In the genomic region with DNA sequence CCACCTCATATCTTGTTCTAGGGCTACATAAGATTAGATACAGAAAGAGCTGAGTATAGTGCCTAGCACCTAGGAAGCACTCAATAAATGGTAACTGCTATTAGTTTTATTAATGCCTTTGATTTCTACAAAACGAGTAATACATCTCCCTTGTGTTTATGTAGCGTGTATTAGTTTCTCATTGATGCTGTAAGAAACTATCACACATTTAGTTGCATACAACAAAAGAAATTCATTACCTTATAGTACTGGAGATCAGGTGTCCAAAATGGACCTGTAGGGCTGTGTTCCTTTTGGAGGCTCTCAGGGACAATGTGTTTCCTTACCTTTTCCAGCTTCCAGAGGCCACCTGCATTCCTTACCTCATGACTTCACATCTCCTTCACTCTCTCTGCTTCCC, we compare ENCODE assay signal across 9 cellular contexts. TPM values are rescaled to one million over a fixed set of nuclear protein-coding genes. Genes with fewer than 3 reads are reported as not detected.
A peak's percentile ranks its signal among the peaks of the same experiment; 100 is the strongest.
DNase-seq lines count a peak whose midpoint lies in the region; ATAC-seq, FAIRE-seq and TF ChIP-seq lines count a peak whose summit lies in the region.
"Had no signal": no experiment of that assay in that cellular context is flagged by ENCODE, and none has a peak within 500 bp of the region (broad histone marks: within the 10 kb centered on the region; RNA-seq: fewer than 3 reads in every experiment).

No MANE protein-coding gene starts in this region.

- H3K4me1 ChIP-seq in CD8-positive, alpha-beta T cell (ENCODE audit: insufficient read depth, low read length): peaks cover 28% of the 10 kb centered on the region
- H3K4me1 ChIP-seq in KMS-11 (ENCODE audit: low read depth, poor library complexity, severe bottlenecking): peaks cover 36% of the 10 kb centered on the region

- no peak for FAIRE-seq in H54 (lab: Jason Lieb, UNC)

- no peak for TF ChIP-seq POLR2A in H54 (IDR thresholded peaks at IDR 0.05; ENCODE audit: low read depth, low read length)

- peak overlapping the region; percentile 85 for H3K27ac ChIP-seq in CD8-positive, alpha-beta T cell (ENCODE audit: low read depth, low read length)
- no peak overlapping the region for H3K27ac ChIP-seq in KMS-11
- no peak overlapping the region for H3K27ac ChIP-seq in neural cell (ENCODE audit: low read length)

- no peak for DNase-seq in CD8-positive, alpha-beta T cell
- no peak for DNase-seq in OCI-M1 (lab: John Stamatoyannopoulos, UW)
- no peak for DNase-seq in H54 (ENCODE audit: insufficient read length, low spot score)
- no peak for DNase-seq in GDM1 (lab: John Stamatoyannopoulos, UW)
- DNase-seq: foreskin melanocyte had no signal

- TF ChIP-seq RAD21 in neural cell (conservative IDR thresholded peaks at IDR 0.05): no peak

- H4K20me1 ChIP-seq in KMS-11 (ENCODE audit: insufficient read depth) (no peaks in the 10 kb centered on the region), neural cell (ENCODE audit: insufficient read depth) (no peaks in the 10 kb centered on the region)

- CTCF ChIA-PET in CD8-positive, alpha-beta T cell (lab: Charles Lee): interaction anchor here (0.7 kb wide), 1 partner anchor 1974 kb away, joined by 3 read pairs; no protein-coding TSS in a partner anchor

- H3K4me3 ChIP-seq in CD8-positive, alpha-beta T cell (ENCODE audit: low read depth, low read length): peak overlapping the region; percentile 75
- H3K4me3 ChIP-seq in KMS-11 (IDR thresholded peaks at IDR 0.05; ENCODE audit: insufficient read depth, low read depth, low read length): peak overlapping the region; percentile 98
- H3K4me3 ChIP-seq in neural cell (ENCODE audit: low read length): peak overlapping the region; percentile 95

- no peaks in the 10 kb centered on the region for H3K9me3 Mint-ChIP-seq in CD8-positive, alpha-beta T cell
- H3K9me3 Mint-ChIP-seq in dendritic cell treated with granulocyte-macrophage colony-stimulating factor and Interleukin-4, amounts not matched to agents 40 ng/mL and 50 ng/mL, for 4 days: no peaks in the 10 kb centered on the region

- no peak for TF ChIP-seq CTCF in CD8-positive, alpha-beta T cell (IDR thresholded peaks at IDR 0.05)
- TF ChIP-seq CTCF in KMS-11 (conservative IDR thresholded peaks at IDR 0.05; ENCODE audit: low read depth, low read length): no peak
- no peak for TF ChIP-seq CTCF in neural cell (IDR thresholded peaks at IDR 0.05; ENCODE audit: poor library complexity, severe bottlenecking)

- H3K4me3 Mint-ChIP-seq in CD8-positive, alpha-beta T cell: peak overlapping the region; percentile 97
- H3K4me3 Mint-ChIP-seq in dendritic cell treated with granulocyte-macrophage colony-stimulating factor and Interleukin-4, amounts not matched to agents 40 ng/mL and 50 ng/mL, for 4 days: peak overlapping the region; percentile 86

- H3K36me3 ChIP-seq in CD8-positive, alpha-beta T cell (ENCODE audit: insufficient read depth, low read length): no peaks in the 10 kb centered on the region
- no peaks in the 10 kb centered on the region for H3K36me3 ChIP-seq in KMS-11 (ENCODE audit: insufficient read depth)
- no peaks in the 10 kb centered on the region for H3K36me3 ChIP-seq in neural cell (ENCODE audit: insufficient read depth, low read length)

- H3K9me3 ChIP-seq in CD8-positive, alpha-beta T cell (ENCODE audit: low read length): no peaks in the 10 kb centered on the region
- no peaks in the 10 kb centered on the region for H3K9me3 ChIP-seq in neural cell (ENCODE audit: low read length)

- H3K9ac ChIP-seq in KMS-11: peak overlapping the region; percentile 91; the same call in 1 of the 2 replicates
- no peak overlapping the region for H3K9ac ChIP-seq in neural cell (ENCODE audit: low read length)

- no peaks in the 10 kb centered on the region for H3K27me3 ChIP-seq in CD8-positive, alpha-beta T cell (ENCODE audit: insufficient read depth, low read length)
- H3K27me3 ChIP-seq in KMS-11 (ENCODE audit: insufficient read depth, low read depth) (no peaks in the 10 kb centered on the region), neural cell (ENCODE audit: insufficient read depth, low read depth, low read length) (peaks cover 16% of the 10 kb centered on the region)

- TF ChIP-seq EP300 in neural cell (conservative IDR thresholded peaks at IDR 0.05; ENCODE audit: poor library complexity, severe bottlenecking): no peak

- no peaks in the 10 kb centered on the region for H3K27me3 Mint-ChIP-seq in CD8-positive, alpha-beta T cell (ENCODE audit: low read depth)
- H3K27me3 Mint-ChIP-seq in dendritic cell treated with granulocyte-macrophage colony-stimulating factor and Interleukin-4, amounts not matched to agents 40 ng/mL and 50 ng/mL, for 4 days: peaks cover 6% of the 10 kb centered on the region

- intact Hi-C loops in CD8-positive, alpha-beta T cell (cut with DNase I, micrococcal nuclease): loop anchor here (1.0 to 10.0 kb wide), 11 partner anchors 139 to 955 kb away; a partner anchor contains a TSS
- intact Hi-C loops in dendritic cell treated with granulocyte-macrophage colony-stimulating factor and Interleukin-4, amounts not matched to agents 40 ng/mL and 50 ng/mL, for 4 days (cut with micrococcal nuclease): loop anchor here (5.0 kb wide), 2 partner anchors 240 to 515 kb away; a partner anchor contains a TSS

- H3K4me1 Mint-ChIP-seq in CD8-positive, alpha-beta T cell (ENCODE audit: low read depth): peaks cover 48% of the 10 kb centered on the region
- H3K4me1 Mint-ChIP-seq in dendritic cell treated with granulocyte-macrophage colony-stimulating factor and Interleukin-4, amounts not matched to agents 40 ng/mL and 50 ng/mL, for 4 days (ENCODE audit: low read depth): peaks cover 41% of the 10 kb centered on the region

- H3K79me2 ChIP-seq in KMS-11 (ENCODE audit: insufficient read depth, low read depth) (no peaks in the 10 kb centered on the region), neural cell (replicated peaks; ENCODE audit: insufficient read depth, low read length) (no peaks in the 10 kb centered on the region)

- peak overlapping the region; percentile 90 for H3K27ac Mint-ChIP-seq in CD8-positive, alpha-beta T cell
- peak overlapping the region; percentile 89 for H3K27ac Mint-ChIP-seq in dendritic cell treated with granulocyte-macrophage colony-stimulating factor and Interleukin-4, amounts not matched to agents 40 ng/mL and 50 ng/mL, for 4 days

- no peaks in the 10 kb centered on the region for H3F3A ChIP-seq in neural cell (ENCODE audit: insufficient read depth, low read length, poor library complexity, severe bottlenecking)

- peaks cover 6% of the 10 kb centered on the region for H3K36me3 Mint-ChIP-seq in CD8-positive, alpha-beta T cell
- peaks cover 11% of the 10 kb centered on the region for H3K36me3 Mint-ChIP-seq in dendritic cell treated with granulocyte-macrophage colony-stimulating factor and Interleukin-4, amounts not matched to agents 40 ng/mL and 50 ng/mL, for 4 days (ENCODE audit: low read depth)

- no peak for ATAC-seq in CD8-positive, alpha-beta T cell
- no peak for ATAC-seq in HG03280 (IDR thresholded peaks at IDR 0.05; ENCODE audit: unreplicated experiment)

- POLR2A ChIA-PET in CD8-positive, alpha-beta T cell (lab: Charles Lee): interaction anchor here (1.1 to 1.7 kb wide), 2 partner anchors 134 to 139 kb away, joined by 3 to 6 read pairs; no protein-coding TSS in a partner anchor

- H3K4me2 ChIP-seq in KMS-11: peak overlapping the region; percentile 67
- H3K4me2 ChIP-seq in neural cell (ENCODE audit: low read length): peak overlapping the region; percentile 54

- no peaks in the 10 kb centered on the region for H3K9me2 ChIP-seq in neural cell (ENCODE audit: insufficient read depth, low read length)

- H2AFZ ChIP-seq in KMS-11 (ENCODE audit: low read depth) (peak overlapping the region; percentile 98), neural cell (ENCODE audit: low read depth, low read length) (peak overlapping the region; percentile 56)

TF ChIP-seq in neural cell, 6 proteins besides CTCF, POLR2A, EP300 and RAD21:
- no peak for TF ChIP-seq MXI1 (conservative IDR thresholded peaks at IDR 0.05; ENCODE audit: poor library complexity, severe bottlenecking)

RNA-seq across cellular contexts. Expression of a gene that starts 1.0 kb away (rescaled TPM):
- total RNA-seq in CD8-positive, alpha-beta T cell: 10 to 100 TPM; 16.2 to 16.6 TPM
- polyA plus RNA-seq in neural cell: 2.7 and 3.9 TPM in 2 replicates
- polyA minus RNA-seq in neural cell: 2.9 and 4.3 TPM in 2 replicates
